Comparison of ENCODE assay signal across 23 cellular contexts in the genomic region with DNA sequence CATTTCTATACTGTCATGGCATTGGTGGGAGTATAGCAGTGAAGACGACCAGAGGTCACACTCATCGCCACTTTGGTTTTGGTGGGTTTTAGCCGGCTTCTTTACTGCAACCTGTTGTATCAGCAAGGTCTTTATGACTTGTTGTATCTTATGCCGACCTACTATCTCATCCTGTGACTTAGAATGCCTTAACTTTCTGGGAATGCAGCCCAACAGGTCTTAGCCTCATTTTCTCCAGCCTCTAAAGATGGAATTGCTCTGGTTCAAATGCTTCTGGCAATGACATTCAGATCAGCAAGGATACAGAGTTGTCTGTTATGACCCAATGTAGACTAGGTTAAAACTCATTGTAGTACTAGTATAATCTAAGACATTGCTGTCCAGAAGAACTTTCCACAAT. TPM values are rescaled to one million over a fixed set of nuclear protein-coding genes. Genes with fewer than 3 reads are reported as not detected.
"Had no signal": no experiment of that assay in that cellular context is flagged by ENCODE, and none has a peak within 500 bp of the region (broad histone marks: within the 10 kb centered on the region; RNA-seq: fewer than 3 reads in every experiment).

No MANE protein-coding gene starts in this region.

- H3K4me1 ChIP-seq: colonic mucosa, gastrocnemius medialis had no signal

- H3K27ac ChIP-seq: colonic mucosa, epithelial cell of prostate, esophagus squamous epithelium, gastrocnemius medialis, heart right ventricle, left lung, lower lobe of right lung had no signal

- H3K4me3 ChIP-seq: colonic mucosa, esophagus squamous epithelium, gastrocnemius medialis, heart right ventricle, left lung, lower lobe of right lung, mucosa of descending colon had no signal

- ATAC-seq: effector memory CD8-positive, alpha-beta T cell; esophagus mucosa; gastrocnemius medialis; heart right ventricle; left cardiac atrium; left lung; left ventricle myocardium superior; lower lobe of right lung; mucosa of descending colon had no signal

- H3K36me3 ChIP-seq: colonic mucosa, esophagus squamous epithelium, gastrocnemius medialis, heart right ventricle, left lung, lower lobe of right lung had no signal

- H3K9me3 ChIP-seq: colonic mucosa, esophagus squamous epithelium, gastrocnemius medialis, left lung, lower lobe of right lung, mucosa of descending colon had no signal

- H3K27me3 ChIP-seq: colonic mucosa, esophagus squamous epithelium, gastrocnemius medialis, heart right ventricle, left lung had no signal

- DNase-seq: colonic mucosa; cortex of kidney; effector CD8-positive, alpha-beta T cell; effector memory CD8-positive, alpha-beta T cell; endodermal cell; erythroblast; esophagus squamous epithelium; foreskin melanocyte; gastrocnemius medialis; glutamatergic neuron; head of caudate nucleus; heart right ventricle; hippocampal formation; left cardiac atrium; left lung; left ventricle myocardium superior; lower lobe of right lung; mesenchymal stem cell; mucosa of descending colon; naive B cell had no signal

RNA-seq across cellular contexts. Expression of gene LRTM1, which starts 54.9 kb away (rescaled TPM):
- polyA plus RNA-seq: heart right ventricle, keratinocyte had no signal
